Comparison of ENCODE assay signal across 19 cellular contexts in genomic region chr12:53569174-53569557, GRCh38. TPM values are rescaled to one million over a fixed set of nuclear protein-coding genes. Genes with fewer than 3 reads are reported as not detected.
DNase-seq lines count a peak whose midpoint lies in the region; ATAC-seq and TF ChIP-seq lines count a peak whose summit lies in the region.
"Had no signal": no experiment of that assay in that cellular context is flagged by ENCODE, and none has a peak within 500 bp of the region (broad histone marks: within the 10 kb centered on the region; RNA-seq: fewer than 3 reads in every experiment).

No MANE protein-coding gene starts in this region.

- no peak for ATAC-seq in heart left ventricle
- ATAC-seq: activated CD4-positive, CD25-positive, alpha-beta regulatory T cell treated with anti-CD3 and anti-CD28 coated beads, Interleukin-2, amount 50 U/mL, for 24 hours; stimulated activated naive B cell treated with anti-CD40 and anti-IgM and Interleukin-4, amounts not matched to agents 10 μg/mL and 1 μg/mL and 100 μg/mL, for 72 hours had no signal

- in situ Hi-C loops in HAP-1 (cut with MboI; ENCODE audit: low sequenced_read_pairs): no loop called here

- H3K27ac ChIP-seq in SJCRH30: peak overlapping the region; percentile 53
- H3K27ac ChIP-seq in heart left ventricle: no peak overlapping the region

- H3K4me3 ChIP-seq in SJCRH30 (no peak overlapping the region), fibroblast of pulmonary artery (replicated peaks; ENCODE audit: low read depth, low read length) (no peak overlapping the region), skeletal muscle cell (ENCODE audit: low read depth, low read length) (no peak overlapping the region), heart left ventricle (no peak overlapping the region), HAP-1 (no peak overlapping the region)
- H3K4me3 ChIP-seq: MG63 had no signal

- no peaks in the 10 kb centered on the region for H3K27me3 ChIP-seq in SJCRH30
- H3K27me3 ChIP-seq in heart left ventricle: no peaks in the 10 kb centered on the region
- H3K27me3 ChIP-seq in HAP-1 (ENCODE audit: low read depth): no peaks in the 10 kb centered on the region
- H3K27me3 ChIP-seq: MG63 had no signal

- no peaks in the 10 kb centered on the region for H3K9me3 ChIP-seq in SJCRH30 (replicated peaks)
- no peaks in the 10 kb centered on the region for H3K9me3 ChIP-seq in heart left ventricle
- no peaks in the 10 kb centered on the region for H3K9me3 ChIP-seq in HAP-1
- H3K9me3 ChIP-seq: MG63 had no signal

- H3K4me1 ChIP-seq in SJCRH30 (peaks cover 8% of the 10 kb centered on the region), heart left ventricle (peaks cover 0 to 44% (median 17%) of the 10 kb centered on the region in 12 donors), HAP-1 (no peaks in the 10 kb centered on the region)

- no peak for TF ChIP-seq POLR2A in heart left ventricle (IDR thresholded peaks at IDR 0.05)

- TF ChIP-seq CTCF in fibroblast of pulmonary artery (IDR thresholded peaks at IDR 0.05; ENCODE audit: low read length, missing control alignments) (no peak), heart left ventricle (IDR thresholded peaks at IDR 0.05) (no peak)

- H3K36me3 ChIP-seq in SJCRH30: no peaks in the 10 kb centered on the region
- peaks cover 0 to 10% (median 0%) of the 10 kb centered on the region in 9 donors for H3K36me3 ChIP-seq in heart left ventricle
- H3K36me3 ChIP-seq in HAP-1 (replicated peaks): no peaks in the 10 kb centered on the region

- peak; percentile 24 for DNase-seq in GM04504 (ENCODE audit: low read depth)
- peak; percentile 36 to 55 for DNase-seq in SJCRH30
- DNase-seq in fibroblast of pulmonary artery (ENCODE audit: low read depth): peak; percentile 29
- peak; percentile 58 for DNase-seq in skeletal muscle cell (ENCODE audit: low read depth)
- DNase-seq in SK-N-DZ (ENCODE audit: low spot score): no peak
- no peak for DNase-seq in heart left ventricle
- no peak for DNase-seq in HAP-1 (ENCODE audit: low spot score in 2 of 2)
- no peak for DNase-seq in NCI-H1092 treated with DMSO at 0.1 percent for 48 hours (lab: John Stamatoyannopoulos, UW)
- DNase-seq: activated T-cell treated with anti-CD3 and anti-CD28 coated beads for 4 hours; CD4-positive, alpha-beta memory T cell; dermis blood vessel endothelial cell; GF-D8; MG63; naive B cell; NCI-H2107; stimulated activated CD4-positive, alpha-beta T cell treated with anti-CD3 and anti-CD28 coated beads, Interleukin-4, amount 100 ng/mL, for 4 hours; stimulated activated naive B cell treated with anti-CD40 and anti-IgM and Interleukin-4, amounts not matched to agents 10 μg/mL and 1 μg/mL and 100 μg/mL, for 72 hours; SW 1271 had no signal

- intact Hi-C loops in heart left ventricle (cut with DNase I): loop anchor here in 1 of 10 donors (10.0 kb wide), 1 partner anchor 46 kb away; no protein-coding TSS in a partner anchor

RNA-seq across cellular contexts. Expression of gene ATF7, which starts 57.0 kb away (rescaled TPM):
- total RNA-seq in SJCRH30 (2014; rRNA removed; shearing (Covaris generic)): 9.9 and 13.3 TPM in 2 replicates
- 6.7 and 8.9 TPM in 2 replicates for polyA plus RNA-seq in SK-N-DZ (2014; cell fraction: cytosol; rRNA removed)
- polyA plus RNA-seq in SK-N-DZ (2014; cell fraction: nucleus; rRNA removed): 10.4 and 11.9 TPM in 2 replicates
- 10 to 100 TPM; 21.1 to 43.2 (median 32.0) TPM for total RNA-seq in heart left ventricle
- 10 to 100 TPM; 20.0 to 21.3 TPM for polyA plus RNA-seq in heart left ventricle

Comparison
In these comparisons a context has a peak if more than half of its experiments do, and no peak if none do; other contexts are left out.
1. DNase-seq: peak in GM04504 (single experiment), SJCRH30 (2 of 2), fibroblast of pulmonary artery (single experiment) and skeletal muscle cell (single experiment); none in SK-N-DZ (single experiment), heart left ventricle (0 of 5), HAP-1 (0 of 2) and NCI-H1092 treated with DMSO at 0.1 percent for 48 hours (single experiment).